Comparison of ENCODE assay signal across 1 cellular context in the genomic region with DNA sequence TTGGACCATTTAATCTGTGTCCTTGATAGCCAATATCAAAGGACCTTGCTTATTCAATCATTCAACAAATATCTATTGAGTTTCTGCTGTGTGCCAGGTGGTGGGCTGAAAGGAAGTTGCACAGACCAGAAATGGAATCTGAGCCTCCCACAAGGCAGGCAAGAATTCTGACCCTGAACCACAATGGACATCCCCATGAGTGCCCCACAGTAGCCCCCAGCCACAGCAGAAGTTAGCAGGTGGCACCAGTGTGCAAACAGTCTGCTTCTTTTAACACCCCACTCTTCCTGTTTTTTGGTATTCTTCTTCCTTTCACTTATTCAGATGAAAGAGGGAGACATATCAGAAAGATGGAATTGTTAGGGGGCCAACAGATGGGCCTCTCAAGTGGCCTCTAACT.
TF ChIP-seq lines count a peak whose summit lies in the region.

No MANE protein-coding gene starts in this region.

TF ChIP-seq in GM12878, 131 proteins besides CTCF, POLR2A, EP300 and RAD21:
- TF ChIP-seq NBN (IDR thresholded peaks at IDR 0.05) (no peak), HCFC1 (IDR thresholded peaks at IDR 0.05; ENCODE audit: low read length) (no peak), FOXK2 (IDR thresholded peaks at IDR 0.05) (no peak), WRNIP1 (IDR thresholded peaks at IDR 0.05; ENCODE audit: borderline replicate concordance, low read depth, low read length) (no peak), FOS (IDR thresholded peaks at IDR 0.05; ENCODE audit: borderline replicate concordance, extremely low read depth, insufficient read length) (no peak), NR2F1 (conservative IDR thresholded peaks at IDR 0.05) (no peak), YBX1 (IDR thresholded peaks at IDR 0.05) (no peak)
- TF ChIP-seq, protein P1, sequence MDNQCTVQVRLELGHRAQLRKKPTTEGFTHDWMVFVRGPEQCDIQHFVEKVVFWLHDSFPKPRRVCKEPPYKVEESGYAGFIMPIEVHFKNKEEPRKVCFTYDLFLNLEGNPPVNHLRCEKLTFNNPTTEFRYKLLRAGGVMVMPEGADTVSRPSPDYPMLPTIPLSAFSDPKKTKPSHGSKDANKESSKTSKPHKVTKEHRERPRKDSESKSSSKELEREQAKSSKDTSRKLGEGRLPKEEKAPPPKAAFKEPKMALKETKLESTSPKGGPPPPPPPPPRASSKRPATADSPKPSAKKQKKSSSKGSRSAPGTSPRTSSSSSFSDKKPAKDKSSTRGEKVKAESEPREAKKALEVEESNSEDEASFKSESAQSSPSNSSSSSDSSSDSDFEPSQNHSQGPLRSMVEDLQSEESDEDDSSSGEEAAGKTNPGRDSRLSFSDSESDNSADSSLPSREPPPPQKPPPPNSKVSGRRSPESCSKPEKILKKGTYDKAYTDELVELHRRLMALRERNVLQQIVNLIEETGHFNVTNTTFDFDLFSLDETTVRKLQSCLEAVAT (IDR thresholded peaks at IDR 0.05) = no peak
- TF ChIP-seq, protein P2, sequence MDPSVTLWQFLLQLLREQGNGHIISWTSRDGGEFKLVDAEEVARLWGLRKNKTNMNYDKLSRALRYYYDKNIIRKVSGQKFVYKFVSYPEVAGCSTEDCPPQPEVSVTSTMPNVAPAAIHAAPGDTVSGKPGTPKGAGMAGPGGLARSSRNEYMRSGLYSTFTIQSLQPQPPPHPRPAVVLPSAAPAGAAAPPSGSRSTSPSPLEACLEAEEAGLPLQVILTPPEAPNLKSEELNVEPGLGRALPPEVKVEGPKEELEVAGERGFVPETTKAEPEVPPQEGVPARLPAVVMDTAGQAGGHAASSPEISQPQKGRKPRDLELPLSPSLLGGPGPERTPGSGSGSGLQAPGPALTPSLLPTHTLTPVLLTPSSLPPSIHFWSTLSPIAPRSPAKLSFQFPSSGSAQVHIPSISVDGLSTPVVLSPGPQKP (IDR thresholded peaks at IDR 0.05; ENCODE audit: low read depth, low read length) = no peak
